Comparison of ENCODE assay signal across 8 cellular contexts in genomic region chr7:44581426-44581906, GRCh38. TPM values are rescaled to one million over a fixed set of nuclear protein-coding genes. Genes with fewer than 3 reads are reported as not detected.
DNase-seq lines count a peak whose midpoint lies in the region; ATAC-seq and TF ChIP-seq lines count a peak whose summit lies in the region.

No MANE protein-coding gene starts in this region.

- WGBS in mesodermal cell (ENCODE audit: insufficient coverage in 2 of 2), 2 experiments = 18 to 20% methylated on average over 27 to 28 of the region's 28 CpGs
- WGBS in suprapubic skin = 5% methylated on average over 12 of the region's 28 CpGs

- H3K4me3 Mint-ChIP-seq in CD4-positive, alpha-beta memory T cell = peak overlapping the region; percentile 90 to 95 (median 92)

- no peaks in the 10 kb centered on the region for H3K27me3 ChIP-seq in CD4-positive, alpha-beta memory T cell (ENCODE audit: insufficient read depth, low read length)
- no peaks in the 10 kb centered on the region for H3K27me3 ChIP-seq in suprapubic skin

- H3K27ac ChIP-seq in CD4-positive, alpha-beta memory T cell (ENCODE audit: low read depth, low read length) = peak overlapping the region; percentile 89
- H3K27ac ChIP-seq in mesodermal cell (ENCODE audit: low read depth, low read length, severe bottlenecking) (peak overlapping the region; percentile 16), suprapubic skin (peak overlapping the region; percentile 94)

- intact Hi-C loops in CD4-positive, alpha-beta memory T cell (cut with micrococcal nuclease) = no loop called here

- peaks cover 22 to 38% of the 10 kb centered on the region in 2 donors for H3K36me3 Mint-ChIP-seq in CD4-positive, alpha-beta memory T cell

- POLR2A ChIA-PET in CD4-positive, alpha-beta memory T cell (lab: Charles Lee; ENCODE audit: partially characterized antibody) = interaction anchor here (0.9 to 4.9 kb wide), 28 partner anchors 9 to 554 kb away, joined by 3 to 94 read pairs (median 6); partner anchors contain the start of genes CCM2, DBNL, DDX56 and H2AZ2

- peaks cover 27% of the 10 kb centered on the region for H3K36me3 ChIP-seq in CD4-positive, alpha-beta memory T cell (ENCODE audit: insufficient read depth, low read length)
- H3K36me3 ChIP-seq in mesodermal cell (ENCODE audit: control insufficient read depth, insufficient read depth, low read length) (peaks cover 35% of the 10 kb centered on the region), suprapubic skin (peaks cover 23% of the 10 kb centered on the region)

- TF ChIP-seq POLR2A in suprapubic skin (IDR thresholded peaks at IDR 0.05) = no peak

- TF ChIP-seq CTCF in suprapubic skin (IDR thresholded peaks at IDR 0.05) = no peak

- peak overlapping the region; percentile 71 to 79 for H3K4me3 ChIP-seq in CD4-positive, alpha-beta memory T cell (ENCODE audit: low read length in 2 of 2)
- H3K4me3 ChIP-seq in mesodermal cell (ENCODE audit: extremely low read depth, insufficient read depth, low read length, poor library complexity, severe bottlenecking) (peak overlapping the region; percentile 83), suprapubic skin (peak overlapping the region; percentile 77)

- TF ChIP-seq EP300 in suprapubic skin (IDR thresholded peaks at IDR 0.05) = no peak

- peaks cover 34% of the 10 kb centered on the region for H3K4me1 ChIP-seq in CD4-positive, alpha-beta memory T cell (ENCODE audit: insufficient read depth, low read length)
- H3K4me1 ChIP-seq in mesodermal cell (ENCODE audit: control insufficient read depth, insufficient read depth, low read length, poor library complexity, severe bottlenecking) (no peaks in the 10 kb centered on the region), suprapubic skin (peaks cover 15% of the 10 kb centered on the region)

- H3K27me3 Mint-ChIP-seq in CD4-positive, alpha-beta memory T cell = no peaks in the 10 kb centered on the region

- CTCF ChIA-PET in CD4-positive, alpha-beta memory T cell (lab: Charles Lee; ENCODE audit: partially characterized antibody) = interaction anchor here (1.0 to 4.2 kb wide), 6 partner anchors 10 to 340 kb away, joined by 3 to 32 read pairs (median 6); partner anchors contain the start of gene H2AZ2

- peak; percentile 51 to 78 (median 60) for DNase-seq in CD4-positive, alpha-beta memory T cell
- peak in 3 of 4 experiments; percentile 19 to 32 (median 31) for DNase-seq in activated CD4-positive, CD25-positive, alpha-beta regulatory T cell (lab: John Stamatoyannopoulos, UW)
- DNase-seq in dermis blood vessel endothelial cell (peak; percentile 42), suprapubic skin (ENCODE audit: low spot score in 2 of 2) (peak in 1 of 2 donors; percentile 78), NCI-H2029 (lab: John Stamatoyannopoulos, UW) (no peak)

- no peaks in the 10 kb centered on the region for H3K9me3 ChIP-seq in CD4-positive, alpha-beta memory T cell (ENCODE audit: control insufficient read depth in 1 of 2, low read length in 2 of 2)
- H3K9me3 ChIP-seq in mesodermal cell (ENCODE audit: control insufficient read depth, low read length) (no peaks in the 10 kb centered on the region), suprapubic skin (no peaks in the 10 kb centered on the region)

- ATAC-seq in GM19395 (IDR thresholded peaks at IDR 0.05; ENCODE audit: unreplicated experiment) (peak; percentile 43), HG03439 (IDR thresholded peaks at IDR 0.05; ENCODE audit: unreplicated experiment) (peak; percentile 24)

- H3K4me1 Mint-ChIP-seq in CD4-positive, alpha-beta memory T cell = peaks cover 18 to 44% (median 32%) of the 10 kb centered on the region in 4 donors

- H3K9me3 Mint-ChIP-seq in CD4-positive, alpha-beta memory T cell = no peaks in the 10 kb centered on the region

- H3K27ac Mint-ChIP-seq in CD4-positive, alpha-beta memory T cell = peak overlapping the region; percentile 97 to 99 (median 98)

RNA-seq across cellular contexts. Expression of gene TMED4, which starts 0.6 kb away (rescaled TPM):
- total RNA-seq in CD4-positive, alpha-beta memory T cell = 100 to 1,000 TPM; 108 to 110 TPM
- polyA plus RNA-seq in CD4-positive, alpha-beta memory T cell = 10 to 100 TPM; 65.4 to 68.1 TPM
- total RNA-seq in dermis blood vessel endothelial cell = 78.8 and 191 TPM in 2 replicates
- 97.2 TPM for polyA plus RNA-seq in mesodermal cell (2013, experiment 1 of 2)
- polyA plus RNA-seq in mesodermal cell (2013, experiment 2 of 2) = 81.6 TPM
- total RNA-seq in suprapubic skin = 100 to 1,000 TPM in 1 of 4 donors, 10 to 100 TPM in 3; 76.8 to 101 (median 93.2) TPM

RNA-seq across cellular contexts. Expression of gene DDX56, which starts 7.8 kb away (rescaled TPM):
- total RNA-seq in CD4-positive, alpha-beta memory T cell = 100 to 1,000 TPM; 109 to 114 TPM
- 10 to 100 TPM; 48.9 to 50.5 TPM for polyA plus RNA-seq in CD4-positive, alpha-beta memory T cell
- 55.5 and 69.5 TPM in 2 replicates for total RNA-seq in dermis blood vessel endothelial cell
- polyA plus RNA-seq in mesodermal cell (2013, experiment 1 of 2) = 52.2 TPM
- polyA plus RNA-seq in mesodermal cell (2013, experiment 2 of 2) = 49.1 TPM
- total RNA-seq in suprapubic skin = 100 to 1,000 TPM in 1 of 4 donors, 10 to 100 TPM in 3; 58.3 to 109 (median 69.5) TPM

RNA-seq across cellular contexts. Expression of gene OGDH, which starts 25.0 kb away (rescaled TPM):
- total RNA-seq in CD4-positive, alpha-beta memory T cell = 100 to 1,000 TPM; 116 to 126 TPM
- polyA plus RNA-seq in CD4-positive, alpha-beta memory T cell = 10 to 100 TPM; 42.2 to 61.6 TPM
- total RNA-seq in dermis blood vessel endothelial cell (57.0 and 102 TPM in 2 replicates), suprapubic skin (100 to 1,000 TPM in 3 of 4 donors, 10 to 100 TPM in 1; 98.6 to 146 (median 127) TPM)
- polyA plus RNA-seq in mesodermal cell (2013, experiment 1 of 2) = 39.8 TPM
- 36.7 TPM for polyA plus RNA-seq in mesodermal cell (2013, experiment 2 of 2)

RNA-seq across cellular contexts. Expression of gene NPC1L1, which starts 40.3 kb away (rescaled TPM):
- total RNA-seq in CD4-positive, alpha-beta memory T cell = under 1 TPM; 0.19 to 0.23 TPM
- not detected for polyA plus RNA-seq in CD4-positive, alpha-beta memory T cell
- total RNA-seq in dermis blood vessel endothelial cell = not detected in 2 replicates
- polyA plus RNA-seq in mesodermal cell (2013, experiment 1 of 2) = 0.18 TPM
- not detected for polyA plus RNA-seq in mesodermal cell (2013, experiment 2 of 2)
- under 1 TPM in 1 of 4 donors, not detected in 3; 0.24 TPM for total RNA-seq in suprapubic skin

Comparison
In these comparisons a context has a peak if more than half of its experiments do, and no peak if none do; other contexts are left out.
1. H3K27ac ChIP-seq: peak in every context shown above with its lines; median percentile 94 in suprapubic skin; 89 in CD4-positive, alpha-beta memory T cell; 16 in mesodermal cell.